ENCODE assay signal across 12 cellular contexts in the genomic region with DNA sequence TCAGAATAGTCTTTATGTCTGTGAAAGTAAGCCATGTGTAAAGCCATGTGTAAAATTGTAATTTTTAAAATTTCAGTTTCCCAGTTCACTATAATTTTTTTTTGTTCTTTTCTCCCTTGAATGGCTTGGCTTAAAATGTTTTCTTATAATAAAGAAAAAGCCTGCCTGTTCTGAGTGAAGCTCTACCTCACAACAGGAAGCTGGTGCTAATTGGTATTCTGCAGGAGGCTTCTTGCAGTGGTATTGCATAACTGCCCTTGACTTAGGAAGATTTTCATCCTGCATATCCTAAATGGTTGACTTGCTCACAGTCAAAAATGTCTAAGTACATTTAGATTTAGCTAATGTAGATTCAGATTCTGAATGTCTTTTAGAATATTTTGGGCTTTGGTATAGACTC. TPM values are rescaled to one million over a fixed set of nuclear protein-coding genes. Genes with fewer than 3 reads are reported as not detected.
DNase-seq lines count a peak whose midpoint lies in the region; ATAC-seq and TF ChIP-seq lines count a peak whose summit lies in the region.
"Had no signal": no experiment of that assay in that cellular context is flagged by ENCODE, and none has a peak within 500 bp of the region (broad histone marks: within the 10 kb centered on the region; RNA-seq: fewer than 3 reads in every experiment).

No MANE protein-coding gene starts in this region.

- H3K4me3 Mint-ChIP-seq in MCF 10A (ENCODE audit: unreplicated experiment): no peak overlapping the region
- H3K4me3 Mint-ChIP-seq: activated CD4-positive, alpha-beta T cell treated with anti-CD3 and anti-CD28 coated beads, Interleukin-2, amount 10 ng/mL, durations not matched to agents 7 days and 5 days had no signal

- intact Hi-C loops in MCF 10A (cut with micrococcal nuclease) (no loop called here), breast epithelium (cut with DNase I; ENCODE audit: low total_unique reads) (no loop called here), esophagus squamous epithelium (cut with DNase I) (no loop called here)

- H3K4me1 Mint-ChIP-seq in MCF 10A (ENCODE audit: insufficient read depth, unreplicated experiment): peaks cover 6% of the 10 kb centered on the region

- no peak for TF ChIP-seq CTCF in MCF 10A (IDR thresholded peaks at IDR 0.05; ENCODE audit: unreplicated experiment)
- TF ChIP-seq CTCF in breast epithelium (IDR thresholded peaks at IDR 0.05): no peak
- no peak for TF ChIP-seq CTCF in esophagus squamous epithelium (IDR thresholded peaks at IDR 0.05)

- no peaks in the 10 kb centered on the region for H3K27me3 Mint-ChIP-seq in MCF 10A (ENCODE audit: insufficient read depth, unreplicated experiment)
- H3K27me3 Mint-ChIP-seq: activated CD4-positive, alpha-beta T cell treated with anti-CD3 and anti-CD28 coated beads, Interleukin-2, amount 10 ng/mL, durations not matched to agents 7 days and 5 days had no signal

- CTCF ChIA-PET in MCF 10A (lab: Yijun Ruan, JAX): interaction anchor here (0.8 to 1.8 kb wide), 6 partner anchors 9 to 233 kb away, joined by 3 to 7 read pairs (median 4); no protein-coding TSS in a partner anchor

- no TSS peak for BruUV-seq in MCF 10A (replicated peaks; lab: Mats Ljungman, UMichigan)

- peaks cover 95% of the 10 kb centered on the region for H3K36me3 Mint-ChIP-seq in MCF 10A (ENCODE audit: insufficient read depth, unreplicated experiment)

- H3K4me1 ChIP-seq in breast epithelium (no peaks in the 10 kb centered on the region), esophagus squamous epithelium (peaks cover 0 to 43% (median 30%) of the 10 kb centered on the region in 3 donors)
- H3K4me1 ChIP-seq: BLaER1 had no signal

- peak overlapping the region; percentile 46 for H3K27ac Mint-ChIP-seq in MCF 10A (ENCODE audit: low read depth, unreplicated experiment)

- peak; percentile 46 for DNase-seq in MCF 10A (ENCODE audit: unreplicated experiment)
- DNase-seq in breast epithelium (ENCODE audit: low spot score in 2 of 2): no peak
- DNase-seq in SK-N-MC (ENCODE audit: low read depth, low spot score): peak; percentile 82
- no peak for DNase-seq in esophagus squamous epithelium (lab: John Stamatoyannopoulos, UW)
- DNase-seq in skeletal muscle cell (ENCODE audit: low read depth): peak; percentile 32
- DNase-seq in GDM1 (lab: John Stamatoyannopoulos, UW): no peak
- no peak for DNase-seq in substantia nigra (lab: John Stamatoyannopoulos, UW)
- DNase-seq: activated CD4-positive, alpha-beta T cell treated with anti-CD3 and anti-CD28 coated beads, Interleukin-2, amount 10 ng/mL, durations not matched to agents 7 days and 5 days; amygdala; heart right ventricle had no signal

- peak overlapping the region in 1 of 2 donors; percentile 27 for H3K27ac ChIP-seq in breast epithelium
- peak overlapping the region; percentile 95 for H3K27ac ChIP-seq in SK-N-MC
- peak overlapping the region in 3 of 4 donors; percentile 45 to 68 (median 64) for H3K27ac ChIP-seq in esophagus squamous epithelium
- no peak overlapping the region for H3K27ac ChIP-seq in substantia nigra (ENCODE audit: low read depth, low read length, poor library complexity, severe bottlenecking)
- H3K27ac ChIP-seq: BLaER1 had no signal

- H3K9me3 Mint-ChIP-seq in MCF 10A (ENCODE audit: unreplicated experiment): no peaks in the 10 kb centered on the region
- H3K9me3 Mint-ChIP-seq: activated CD4-positive, alpha-beta T cell treated with anti-CD3 and anti-CD28 coated beads, Interleukin-2, amount 10 ng/mL, durations not matched to agents 7 days and 5 days had no signal

- no peak for ATAC-seq in HG03565 (IDR thresholded peaks at IDR 0.05; ENCODE audit: unreplicated experiment)

- no peaks in the 10 kb centered on the region for H3K9me3 ChIP-seq in breast epithelium
- H3K9me3 ChIP-seq in SK-N-MC (ENCODE audit: low read depth, low read length): no peaks in the 10 kb centered on the region
- no peaks in the 10 kb centered on the region for H3K9me3 ChIP-seq in esophagus squamous epithelium
- H3K9me3 ChIP-seq: BLaER1, heart right ventricle had no signal

- H3K4me3 ChIP-seq in breast epithelium: no peak overlapping the region
- H3K4me3 ChIP-seq in SK-N-MC: peak overlapping the region; percentile 29
- no peak overlapping the region for H3K4me3 ChIP-seq in esophagus squamous epithelium
- H3K4me3 ChIP-seq in skeletal muscle cell (ENCODE audit: low read depth, low read length): no peak overlapping the region
- H3K4me3 ChIP-seq: BLaER1, heart right ventricle had no signal

- H3K36me3 ChIP-seq in breast epithelium (peaks cover 13% of the 10 kb centered on the region), SK-N-MC (ENCODE audit: insufficient read depth, low read length) (peaks cover 91% of the 10 kb centered on the region), esophagus squamous epithelium (peaks cover 15 to 96% (median 69%) of the 10 kb centered on the region in 3 donors)

- POLR2A ChIA-PET in MCF 10A (lab: Yijun Ruan, JAX): interaction anchor here (0.7 to 3.6 kb wide), 10 partner anchors 9 to 169 kb away, joined by 3 to 25 read pairs (median 6); no protein-coding TSS in a partner anchor

- peak overlapping the region; percentile 44 for H3K9ac ChIP-seq in SK-N-MC (ENCODE audit: insufficient read length)
- H3K9ac ChIP-seq: BLaER1 had no signal

- H3K27me3 ChIP-seq in breast epithelium (no peaks in the 10 kb centered on the region), esophagus squamous epithelium (no peaks in the 10 kb centered on the region)
- H3K27me3 ChIP-seq: BLaER1, heart right ventricle had no signal

- TF ChIP-seq POLR2A in breast epithelium (IDR thresholded peaks at IDR 0.05) (no peak), esophagus squamous epithelium (IDR thresholded peaks at IDR 0.05) (no peak)

RNA-seq across cellular contexts. Expression of a gene that starts 49.5 kb away (rescaled TPM):
- total RNA-seq in MCF 10A (2022): 272 and 308 TPM in 2 replicates
- 100 to 1,000 TPM in 2 of 3 donors, 10 to 100 TPM in 1; 95.1 to 109 (median 102) TPM for total RNA-seq in breast epithelium
- 100 to 1,000 TPM; 147 to 263 (median 177) TPM for total RNA-seq in esophagus squamous epithelium

Comparison
In these comparisons a context has a peak if more than half of its experiments do, and no peak if none do; other contexts are left out.
1. DNase-seq: peak in MCF 10A (single experiment), SK-N-MC (single experiment) and skeletal muscle cell (single experiment); none in breast epithelium (0 of 2), esophagus squamous epithelium (single experiment), GDM1 (single experiment) and substantia nigra (0 of 49).